ENCODE assay signal across 2 cellular contexts in genomic region chr6:38283734-38284362, GRCh38.
TF ChIP-seq lines count a peak whose summit lies in the region.

No MANE protein-coding gene starts in this region.

TF ChIP-seq in IMR-90, 13 proteins besides CTCF, POLR2A, EP300 and RAD21:
- TF ChIP-seq MAFK (IDR thresholded peaks at IDR 0.05; ENCODE audit: low read depth, low read length), result no peak
- no peak for TF ChIP-seq BHLHE40 (IDR thresholded peaks at IDR 0.05; ENCODE audit: low read depth, low read length)
- no peak for TF ChIP-seq MXI1 (IDR thresholded peaks at IDR 0.05; ENCODE audit: borderline replicate concordance, low read depth, low read length)
- TF ChIP-seq FOS (IDR thresholded peaks at IDR 0.05; ENCODE audit: low read depth, low read length), result no peak
- no peak for TF ChIP-seq SMC3 (IDR thresholded peaks at IDR 0.05; ENCODE audit: low read depth, low read length)
- TF ChIP-seq USF2 (IDR thresholded peaks at IDR 0.05; ENCODE audit: low read depth, low read length), result no peak
- no peak for TF ChIP-seq CEBPB (IDR thresholded peaks at IDR 0.05; ENCODE audit: low read depth, low read length)
- no peak for TF ChIP-seq RFX5 (IDR thresholded peaks at IDR 0.05; ENCODE audit: low read depth, low read length)
- TF ChIP-seq RCOR1 (IDR thresholded peaks at IDR 0.05; ENCODE audit: insufficient replicate concordance, low read length), result no peak

TF ChIP-seq in K562, 482 proteins besides CTCF, POLR2A, EP300 and RAD21:
- no peak for TF ChIP-seq ZBTB12 (CRISPR knock-in tag; IDR thresholded peaks at IDR 0.05)
- no peak for TF ChIP-seq HMGN3 (IDR thresholded peaks at IDR 0.05; ENCODE audit: borderline replicate concordance, extremely low read depth, insufficient read length, low read depth, low read length)
- TF ChIP-seq EZH2 (IDR thresholded peaks at IDR 0.05; ENCODE audit: borderline replicate concordance, low read depth, low read length), result no peak
- TF ChIP-seq FOSL1 (tag; conservative IDR thresholded peaks at IDR 0.05), result 0 out of 2 replicates have a peak, but pooled peaks have one; percentile 13
TF ChIP-seq in K562: peak in this region for 1.
